Comparison of ENCODE assay signal across 18 cellular contexts in genomic region chr2:12805032-12805431, GRCh38.
DNase-seq lines count a peak whose midpoint lies in the region; ATAC-seq and TF ChIP-seq lines count a peak whose summit lies in the region.
"Had no signal": no experiment of that assay in that cellular context is flagged by ENCODE, and none has a peak within 500 bp of the region (broad histone marks: within the 10 kb centered on the region; RNA-seq: fewer than 3 reads in every experiment).

No MANE protein-coding gene starts in this region.

- H3K9ac ChIP-seq in adipocyte (ENCODE audit: low read length) = peak overlapping the region; percentile 48
- H3K9ac ChIP-seq in iPS-20b (ENCODE audit: low read depth, low read length) = 0 out of 2 replicates have a peak overlapping the region, but pooled peaks have one; percentile 13
- H3K9ac ChIP-seq: GM23248 had no signal

- no peaks in the 10 kb centered on the region for H3K9me2 ChIP-seq in GM23338 (ENCODE audit: insufficient read depth)

- POLR2A ChIA-PET in HEK293T (lab: Yijun Ruan, JAX) = no interaction called here

- no peak overlapping the region for H3K4me3 Mint-ChIP-seq in GM23338
- H3K4me3 Mint-ChIP-seq: CD4-positive, alpha-beta memory T cell had no signal

- H3K27ac Mint-ChIP-seq in GM23338 = peak overlapping the region; percentile 83
- H3K27ac Mint-ChIP-seq: CD4-positive, alpha-beta memory T cell had no signal

- H2AFZ ChIP-seq in GM23338 = no peak overlapping the region
- peak overlapping the region; percentile 31 for H2AFZ ChIP-seq in osteoblast (ENCODE audit: low read length)

- H3K27me3 Mint-ChIP-seq in GM23338 (ENCODE audit: insufficient read depth, low read depth, poor library complexity) = no peaks in the 10 kb centered on the region

- H3K4me1 ChIP-seq in GM23338 (ENCODE audit: insufficient read depth) (peaks cover 8% of the 10 kb centered on the region), adipocyte (ENCODE audit: control insufficient read depth, insufficient read depth, low read length) (peaks cover 49% of the 10 kb centered on the region), iPS-20b (ENCODE audit: insufficient read depth, low read length) (peaks cover 5% of the 10 kb centered on the region), osteoblast (ENCODE audit: insufficient read depth, low read length) (peaks cover 7% of the 10 kb centered on the region), left ventricle myocardium inferior (peaks cover 60% of the 10 kb centered on the region)
- H3K4me1 ChIP-seq: A549, HAP-1 had no signal

- ATAC-seq in GM23338 = no peak; the same call in 2 of the 3 replicates
- ATAC-seq: A549 had no signal

- H3K27me3 ChIP-seq in GM23338 (ENCODE audit: insufficient read depth) = no peaks in the 10 kb centered on the region
- no peaks in the 10 kb centered on the region for H3K27me3 ChIP-seq in adipocyte (replicated peaks; ENCODE audit: control insufficient read depth, insufficient read depth, low read length)
- H3K27me3 ChIP-seq in iPS-20b (ENCODE audit: insufficient read depth, low read length) = no peaks in the 10 kb centered on the region
- H3K27me3 ChIP-seq in osteoblast (ENCODE audit: insufficient read depth, low read length) = no peaks in the 10 kb centered on the region
- H3K27me3 ChIP-seq in left ventricle myocardium inferior (ENCODE audit: low read depth) = no peaks in the 10 kb centered on the region

- no peaks in the 10 kb centered on the region for H3K79me2 ChIP-seq in GM23338 (replicated peaks; ENCODE audit: insufficient read depth)
- H3K79me2 ChIP-seq in osteoblast (ENCODE audit: insufficient read depth, low read length) = no peaks in the 10 kb centered on the region

- peaks cover 13% of the 10 kb centered on the region; the same call in 2 of the 3 replicates for H3K4me1 Mint-ChIP-seq in GM23338
- H3K4me1 Mint-ChIP-seq: CD4-positive, alpha-beta memory T cell had no signal

- H3K4me3 ChIP-seq in GM23338 = no peak overlapping the region
- no peak overlapping the region for H3K4me3 ChIP-seq in adipocyte (ENCODE audit: low read length)
- H3K4me3 ChIP-seq in iPS-20b (ENCODE audit: low read length) = no peak overlapping the region
- H3K4me3 ChIP-seq in osteoblast (ENCODE audit: insufficient read depth, low read length) = no peak overlapping the region
- no peak overlapping the region for H3K4me3 ChIP-seq in coronary artery
- H3K4me3 ChIP-seq in left ventricle myocardium inferior = no peak overlapping the region
- H3K4me3 ChIP-seq: A549, GM23248, HAP-1 had no signal

- H3K9me3 ChIP-seq in adipocyte (ENCODE audit: control insufficient read depth, low read length) = peaks cover 15% of the 10 kb centered on the region
- H3K9me3 ChIP-seq in iPS-20b (ENCODE audit: insufficient read depth, low read depth, low read length) = no peaks in the 10 kb centered on the region
- H3K9me3 ChIP-seq in osteoblast (ENCODE audit: low read depth, low read length) = peaks cover 4% of the 10 kb centered on the region
- H3K9me3 ChIP-seq in left ventricle myocardium inferior (replicated peaks) = peaks cover 26% of the 10 kb centered on the region
- H3K9me3 ChIP-seq: A549, HAP-1 had no signal

- H4K20me1 ChIP-seq in GM23338 (replicated peaks; ENCODE audit: insufficient read depth) = no peaks in the 10 kb centered on the region
- no peaks in the 10 kb centered on the region for H4K20me1 ChIP-seq in osteoblast (ENCODE audit: insufficient read depth, low read length)

- peaks cover 7% of the 10 kb centered on the region; the same call in 2 of the 3 replicates for H3K36me3 Mint-ChIP-seq in GM23338 (ENCODE audit: low read depth)

- no peaks in the 10 kb centered on the region for H3K36me3 ChIP-seq in GM23338 (ENCODE audit: insufficient read depth)
- no peaks in the 10 kb centered on the region for H3K36me3 ChIP-seq in adipocyte (ENCODE audit: control insufficient read depth, insufficient read depth, low read length, severe bottlenecking)
- no peaks in the 10 kb centered on the region for H3K36me3 ChIP-seq in iPS-20b (ENCODE audit: insufficient read depth, low read depth, low read length)
- H3K36me3 ChIP-seq in osteoblast (ENCODE audit: insufficient read depth, low read length) = no peaks in the 10 kb centered on the region
- H3K36me3 ChIP-seq in left ventricle myocardium inferior = no peaks in the 10 kb centered on the region
- H3K36me3 ChIP-seq: HAP-1 had no signal

- peaks cover 11% of the 10 kb centered on the region for H3K9me3 Mint-ChIP-seq in GM23338

- TF ChIP-seq CTCF in GM23338 (conservative IDR thresholded peaks at IDR 0.05; ENCODE audit: low read depth in 2 of 2) (no peak), osteoblast (IDR thresholded peaks at IDR 0.05; ENCODE audit: extremely low read depth, low read depth, low read length) (no peak), coronary artery (IDR thresholded peaks at IDR 0.05) (no peak), left ventricle myocardium inferior (IDR thresholded peaks at IDR 0.05; ENCODE audit: borderline replicate concordance) (no peak)

- H3K4me2 ChIP-seq in GM23338 (peak overlapping the region; percentile 40; the same call in 1 of the 2 replicates), osteoblast (ENCODE audit: insufficient read depth, low read length) (no peak overlapping the region)
- H3K4me2 ChIP-seq: A549 had no signal

- no peaks in the 10 kb centered on the region for H3F3A ChIP-seq in GM23338 (replicated peaks; ENCODE audit: low read depth)

- intact Hi-C loops in left ventricle myocardium inferior (cut with micrococcal nuclease) = no loop called here

- no peak overlapping the region for H3K27ac ChIP-seq in GM23338 (ENCODE audit: low read depth)
- no peak overlapping the region for H3K27ac ChIP-seq in iPS-20b (ENCODE audit: low read length)
- H3K27ac ChIP-seq in osteoblast (ENCODE audit: low read depth, low read length) = no peak overlapping the region
- H3K27ac ChIP-seq in coronary artery = no peak overlapping the region
- H3K27ac ChIP-seq in left ventricle myocardium inferior (replicated peaks) = no peak overlapping the region
- H3K27ac ChIP-seq: A549, GM23248 had no signal

- no peak for DNase-seq in GM23338 (ENCODE audit: low spot score)
- no peak for DNase-seq in adipocyte (ENCODE audit: low read depth)
- DNase-seq in osteoblast (ENCODE audit: insufficient read length, low spot score, missing footprints) = no peak
- no peak for DNase-seq in coronary artery (ENCODE audit: low spot score)
- no peak for DNase-seq in left ventricle myocardium inferior
- no peak for DNase-seq in HEK293T (ENCODE audit: extremely low spot score)
- DNase-seq: 8988T; C1 segment of cervical spinal cord; Calu3; CD4-positive, alpha-beta memory T cell; COR-L47; DMS53; DMS79 treated with DMSO at 0.1 percent for 48 hours; GF-D8 had no signal

- CTCF ChIA-PET in HEK293T (lab: Yijun Ruan, JAX) = no interaction called here

TF ChIP-seq in GM23338, 12 proteins besides CTCF, POLR2A, EP300 and RAD21:
- TF ChIP-seq POLR2AphosphoS5 (IDR thresholded peaks at IDR 0.05; ENCODE audit: low read depth) = no peak

TF ChIP-seq in HEK293T, 16 proteins besides CTCF, POLR2A, EP300 and RAD21:
- TF ChIP-seq PKNOX1 (IDR thresholded peaks at IDR 0.05) (no peak), TARDBP (IDR thresholded peaks at IDR 0.05) (no peak), CTBP1 (IDR thresholded peaks at IDR 0.05; ENCODE audit: borderline replicate concordance) (no peak), L3MBTL2 (conservative IDR thresholded peaks at IDR 0.05) (no peak), FOXA1 (IDR thresholded peaks at IDR 0.05) (no peak), LEF1 (IDR thresholded peaks at IDR 0.05; ENCODE audit: borderline replicate concordance) (no peak), SUZ12 (IDR thresholded peaks at IDR 0.05) (no peak), FOXK2 (IDR thresholded peaks at IDR 0.05) (no peak), ELF4 (IDR thresholded peaks at IDR 0.05) (no peak), SP1 (IDR thresholded peaks at IDR 0.05) (no peak), NFRKB (IDR thresholded peaks at IDR 0.05) (no peak), ARNT (IDR thresholded peaks at IDR 0.05) (no peak), BHLHE40 (IDR thresholded peaks at IDR 0.05; ENCODE audit: borderline replicate concordance) (no peak), ZNF384 (IDR thresholded peaks at IDR 0.05) (no peak), FOXM1 (IDR thresholded peaks at IDR 0.05; ENCODE audit: borderline replicate concordance) (no peak), HDGF (IDR thresholded peaks at IDR 0.05; ENCODE audit: borderline replicate concordance) (no peak)
